In genomic region chr10:29735628-29736324, GRCh38 we compare ENCODE assay signal across 8 cellular contexts.
DNase-seq lines count a peak whose midpoint lies in the region; ATAC-seq, FAIRE-seq and TF ChIP-seq lines count a peak whose summit lies in the region.

No MANE protein-coding gene starts in this region.

- H3K4me3 ChIP-seq in K562: peak overlapping the region; percentile 31
- peak overlapping the region; percentile 78 for H3K4me3 ChIP-seq in iPS-18c (ENCODE audit: insufficient read depth, low read depth, low read length)
- H3K4me3 ChIP-seq in skin epidermis: peak overlapping the region; percentile 60 to 92 (median 84)

- H3K36me3 ChIP-seq in K562 (ENCODE audit: control insufficient read depth, insufficient read depth, low read length): no peaks in the 10 kb centered on the region

- peak; percentile 74 for ATAC-seq in HG02571 (IDR thresholded peaks at IDR 0.05; ENCODE audit: unreplicated experiment)
- ATAC-seq in K562: peak; percentile 100

- in situ Hi-C loops in K562 (cut with MboI): no loop called here

- 3% methylated on average over 65 of the region's 80 CpGs for WGBS in K562 (ENCODE audit: insufficient coverage, low coverage, missing lambda C conversion rate)

- TF ChIP-seq EP300 in K562 (IDR thresholded peaks at IDR 0.05; ENCODE audit: low read length): no peak

- no peaks in the 10 kb centered on the region for H3K9me1 ChIP-seq in K562 (ENCODE audit: control insufficient read depth, insufficient read depth, low read length)

- TF ChIP-seq POLR2A in K562 (conservative IDR thresholded peaks at IDR 0.05): no peak

- H3K27ac ChIP-seq in K562 (ENCODE audit: extremely low read depth, low read depth, low read length) (no peak overlapping the region), skin epidermis (peak overlapping the region; percentile 79 to 99 (median 97))

- peak; percentile 73 for TF ChIP-seq CTCF in GM12873 (IDR thresholded peaks at IDR 0.05; ENCODE audit: insufficient read depth, low read depth, low read length, missing control alignments)
- peak; percentile 60 to 80 (median 77) for TF ChIP-seq CTCF in K562 (IDR thresholded peaks at IDR 0.05 in 2 of 3, conservative IDR thresholded peaks at IDR 0.05 in 1 of 3; ENCODE audit: insufficient read depth in 2 of 3, low read depth in 1 of 3, low read length in 3 of 3)

- BruUV-seq in K562 (replicated peaks; lab: Mats Ljungman, UMichigan): no TSS peak

- peak overlapping the region in 1 of 2 experiments; percentile 26; a peak in 1 of 4 replicates for H3K9ac ChIP-seq in K562 (ENCODE audit: insufficient read depth in 1 of 2, low read depth in 2 of 2, low read length in 2 of 2)

- H3K4me1 ChIP-seq in K562 (replicated peaks in 1 of 2; ENCODE audit: control insufficient read depth in 2 of 2, insufficient read depth in 2 of 2, low read length in 2 of 2): peaks cover 0 to 18% of the 10 kb centered on the region in 2 experiments; a peak in 2 of 5 replicates

- no peaks in the 10 kb centered on the region; the same call in 1 of the 2 replicates for H4K20me1 ChIP-seq in K562 (replicated peaks; ENCODE audit: control insufficient read depth, insufficient read depth, low read length)

- H3K27me3 ChIP-seq in K562 (ENCODE audit: control insufficient read depth in 2 of 2, insufficient read depth in 2 of 2, low read length in 2 of 2): peaks cover 6 to 23% of the 10 kb centered on the region in 2 experiments

- POLR2A ChIA-PET in K562 (lab: Yijun Ruan, JAX): no interaction called here

- peak; percentile 43 for DNase-seq in NCI-H1105 (lab: John Stamatoyannopoulos, UW)
- DNase-seq in T1000 (lab: John Stamatoyannopoulos, UW): peak; percentile 88
- DNase-seq in K562 (ENCODE audit: extremely low read depth in 1 of 4, low spot score in 3 of 4): peak; percentile 62 to 90 (median 84)
- DNase-seq in NK-92 (lab: John Stamatoyannopoulos, UW; ENCODE audit: unreplicated experiment): no peak

- H3K9me3 ChIP-seq in K562 (replicated peaks; ENCODE audit: control insufficient read depth, insufficient read depth, low read depth, low read length): no peaks in the 10 kb centered on the region
- H3K9me3 ChIP-seq in iPS-18c (ENCODE audit: control insufficient read depth, insufficient read depth, low read length): no peaks in the 10 kb centered on the region

- no peak overlapping the region for H2AFZ ChIP-seq in K562 (ENCODE audit: low read depth, low read length)

- CTCF ChIA-PET in K562 (lab: Yijun Ruan, JAX; ENCODE audit: low intra/inter-chr PET ratio): no interaction called here

- TF ChIP-seq RAD21 in K562 (CRISPR knock-in tag; conservative IDR thresholded peaks at IDR 0.05 in 1 of 2, IDR thresholded peaks at IDR 0.05 in 1 of 2): peak in 1 of 2 experiments; percentile 53; a peak in 2 of 4 replicates

- H3K4me2 ChIP-seq in K562 (ENCODE audit: insufficient read depth, low read length): peak overlapping the region; percentile 32; the same call in 1 of the 2 replicates

- H3K79me2 ChIP-seq in K562 (ENCODE audit: control insufficient read depth, insufficient read depth, low read length): no peaks in the 10 kb centered on the region

- FAIRE-seq in K562 (lab: Jason Lieb, UNC): no peak

- intact Hi-C loops in K562 (cut with micrococcal nuclease): no loop called here

TF ChIP-seq in K562, 482 proteins besides CTCF, POLR2A, EP300 and RAD21:
- TF ChIP-seq CTBP1 (IDR thresholded peaks at IDR 0.05; ENCODE audit: borderline replicate concordance) (peak; percentile 18; the same call in 1 of the 2 replicates), ZBTB7A (IDR thresholded peaks at IDR 0.05; ENCODE audit: borderline replicate concordance, control insufficient read depth, low read depth, low read length) (peak; percentile 42; the same call in 1 of the 2 replicates), TCF3 (CRISPR knock-in tag; IDR thresholded peaks at IDR 0.05) (no peak), CTCFL (IDR thresholded peaks at IDR 0.05; ENCODE audit: borderline replicate concordance, insufficient read depth, low read depth, low read length, poor library complexity, severe bottlenecking) (peak; percentile 84), RB1 (IDR thresholded peaks at IDR 0.05; ENCODE audit: low read depth) (peak; percentile 58), ZNF263 (CRISPR knock-in tag; IDR thresholded peaks at IDR 0.05; ENCODE audit: borderline replicate concordance) (peak; percentile 44; the same call in 1 of the 2 replicates), GMEB1 (CRISPR knock-in tag; IDR thresholded peaks at IDR 0.05) (no peak), MAZ (CRISPR knock-in tag; conservative IDR thresholded peaks at IDR 0.05 in 1 of 2, IDR thresholded peaks at IDR 0.05 in 1 of 2) (peak; percentile 88 to 89), FIP1L1 (IDR thresholded peaks at IDR 0.05; ENCODE audit: low read depth, low read length, poor library complexity, severe bottlenecking) (peak; percentile 29), HES1 (IDR thresholded peaks at IDR 0.05; ENCODE audit: low read depth) (no peak), MYC (IDR thresholded peaks at IDR 0.05; ENCODE audit: low read depth, low read length) (0 out of 2 replicates have a peak, but pooled peaks have one; percentile 24), MYC (CRISPR knock-in tag; IDR thresholded peaks at IDR 0.05; ENCODE audit: borderline replicate concordance, low read depth) (no peak), FUS (optimal IDR thresholded peaks at IDR 0.05; ENCODE audit: low read depth, low read length) (no peak), SMC3 (conservative IDR thresholded peaks at IDR 0.05; ENCODE audit: insufficient read depth, low read depth, low read length) (peak; percentile 43; the same call in 1 of the 2 replicates), E2F6 (IDR thresholded peaks at IDR 0.05; ENCODE audit: borderline replicate concordance in 1 of 2, extremely low read depth in 1 of 2, insufficient read depth in 1 of 2, insufficient read length in 1 of 2, low read depth in 1 of 2, low read length in 1 of 2, poor library complexity in 1 of 2, severe bottlenecking in 1 of 2) (peak in 1 of 2 experiments; percentile 41), HMGN3 (IDR thresholded peaks at IDR 0.05; ENCODE audit: borderline replicate concordance, extremely low read depth, insufficient read length, low read depth, low read length) (peak; percentile 17)
- TF ChIP-seq, protein P1, sequence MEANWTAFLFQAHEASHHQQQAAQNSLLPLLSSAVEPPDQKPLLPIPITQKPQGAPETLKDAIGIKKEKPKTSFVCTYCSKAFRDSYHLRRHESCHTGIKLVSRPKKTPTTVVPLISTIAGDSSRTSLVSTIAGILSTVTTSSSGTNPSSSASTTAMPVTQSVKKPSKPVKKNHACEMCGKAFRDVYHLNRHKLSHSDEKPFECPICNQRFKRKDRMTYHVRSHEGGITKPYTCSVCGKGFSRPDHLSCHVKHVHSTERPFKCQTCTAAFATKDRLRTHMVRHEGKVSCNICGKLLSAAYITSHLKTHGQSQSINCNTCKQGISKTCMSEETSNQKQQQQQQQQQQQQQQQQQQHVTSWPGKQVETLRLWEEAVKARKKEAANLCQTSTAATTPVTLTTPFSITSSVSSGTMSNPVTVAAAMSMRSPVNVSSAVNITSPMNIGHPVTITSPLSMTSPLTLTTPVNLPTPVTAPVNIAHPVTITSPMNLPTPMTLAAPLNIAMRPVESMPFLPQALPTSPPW (CRISPR knock-in tag; IDR thresholded peaks at IDR 0.05): peak; percentile 86

Comparison
In these comparisons a context has a peak if more than half of its experiments do, and no peak if none do; other contexts are left out.
1. H3K4me3 ChIP-seq: peak in every context shown above with its lines; median percentile 84 in skin epidermis; 78 in iPS-18c; 31 in K562.